12 cellular contexts compared by ENCODE assay signal in the genomic region with DNA sequence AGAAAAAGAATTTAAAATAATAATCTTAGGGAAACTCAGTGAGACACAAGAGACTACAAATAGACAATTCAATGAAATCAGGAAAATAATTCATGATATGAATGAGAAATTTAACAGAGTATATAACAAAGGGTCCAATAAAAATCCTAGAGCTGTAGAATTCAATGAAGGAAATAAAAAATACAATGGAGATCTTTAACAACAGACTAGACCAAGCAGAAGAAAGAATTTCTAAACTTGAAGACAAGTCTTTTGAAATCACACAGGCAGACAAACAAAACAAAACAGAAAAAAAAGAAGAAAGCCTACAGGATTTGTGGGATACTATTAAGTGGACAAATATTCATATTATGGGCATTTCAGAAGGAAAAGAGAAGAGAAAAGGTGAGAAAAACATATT. TPM values are rescaled to one million over a fixed set of nuclear protein-coding genes. Genes with fewer than 3 reads are reported as not detected.
"Had no signal": no experiment of that assay in that cellular context is flagged by ENCODE, and none has a peak within 500 bp of the region (broad histone marks: within the 10 kb centered on the region; RNA-seq: fewer than 3 reads in every experiment).

No MANE protein-coding gene starts in this region.

- H3K9ac ChIP-seq: GM23248 had no signal

- H3K4me1 ChIP-seq: HAP-1 had no signal

- ATAC-seq: GM23338, HCT116 had no signal

- H3K4me3 ChIP-seq: GM23248, GM23338, HAP-1 had no signal

- DNase-seq: GM23248, GOT3, H7, H9, HCEC 1CT, HFFc6 had no signal

- H3K36me3 ChIP-seq: HAP-1 had no signal

- H3K4me2 ChIP-seq: GM23338 had no signal

- H2AFZ ChIP-seq: GM23248, GM23338 had no signal

- H3K27ac ChIP-seq: GM23248 had no signal

- H3K9me3 ChIP-seq: HAP-1 had no signal

- FAIRE-seq: H1, H54 had no signal

RNA-seq across cellular contexts. Expression of gene USP2, which starts 16.2 kb away (rescaled TPM):
- total RNA-seq: GM23248 had no signal

RNA-seq across cellular contexts. Expression of gene MFRP, which starts 51.2 kb away (rescaled TPM):
- total RNA-seq: GM23248, H1, H4, H7, H9, HFFc6 had no signal
- polyA plus RNA-seq: GM23248, GM23338 had no signal

RNA-seq across cellular contexts. Expression of gene C1QTNF5, which starts 57.1 kb away (rescaled TPM):
- total RNA-seq: H4 had no signal
